ENCODE assay signal across 8 cellular contexts in genomic region chr9:17531642-17532254, GRCh38. TPM values are rescaled to one million over a fixed set of nuclear protein-coding genes. Genes with fewer than 3 reads are reported as not detected.
DNase-seq lines count a peak whose midpoint lies in the region; ATAC-seq and TF ChIP-seq lines count a peak whose summit lies in the region.

No MANE protein-coding gene starts in this region.

- ATAC-seq in GM21423 (IDR thresholded peaks at IDR 0.05; ENCODE audit: unreplicated experiment) (peak; percentile 75), psoas muscle (no peak), GM19023 (IDR thresholded peaks at IDR 0.05; ENCODE audit: unreplicated experiment) (no peak)

- no peaks in the 10 kb centered on the region for H3K27me3 Mint-ChIP-seq in activated CD4-positive, alpha-beta T cell treated with anti-CD3 and anti-CD28 coated beads, Interleukin-2, amount 10 ng/mL, durations not matched to agents 24 days and 14 days

- H3K36me3 Mint-ChIP-seq in activated CD4-positive, alpha-beta T cell treated with anti-CD3 and anti-CD28 coated beads, Interleukin-2, amount 10 ng/mL, durations not matched to agents 24 days and 14 days (ENCODE audit: low read depth), result no peaks in the 10 kb centered on the region

- H3K9me3 ChIP-seq in SK-N-MC (ENCODE audit: low read depth, low read length), result no peaks in the 10 kb centered on the region
- H3K9me3 ChIP-seq in psoas muscle, result no peaks in the 10 kb centered on the region

- intact Hi-C loops in activated CD4-positive, alpha-beta T cell treated with anti-CD3 and anti-CD28 coated beads, Interleukin-2, amount 10 ng/mL, durations not matched to agents 24 days and 14 days (cut with micrococcal nuclease), result loop anchor here (10.0 kb wide), 1 partner anchor 273 kb away; no protein-coding TSS in a partner anchor
- intact Hi-C loops in psoas muscle (cut with DNase I), result loop anchor here (5.0 to 10.0 kb wide), 2 partner anchors 271 to 683 kb away; no protein-coding TSS in a partner anchor

- peak; percentile 67 for DNase-seq in activated CD4-positive, alpha-beta T cell treated with anti-CD3 and anti-CD28 coated beads, Interleukin-2, amount 10 ng/mL, durations not matched to agents 24 days and 14 days
- DNase-seq in activated CD4-positive, alpha-beta T cell treated with anti-CD3 and anti-CD28 coated beads, Interleukin-2, amount 50 U/mL, for 1 hour, result no peak
- peak; percentile 50 for DNase-seq in HT-29 (ENCODE audit: low spot score)
- no peak for DNase-seq in SK-N-MC (ENCODE audit: low read depth, low spot score)
- peak; percentile 56 for DNase-seq in fibroblast of mammary gland (ENCODE audit: low read depth)
- no peak for DNase-seq in psoas muscle

- no peaks in the 10 kb centered on the region for H3K9me3 Mint-ChIP-seq in activated CD4-positive, alpha-beta T cell treated with anti-CD3 and anti-CD28 coated beads, Interleukin-2, amount 10 ng/mL, durations not matched to agents 24 days and 14 days

- no peak overlapping the region for H3K27ac ChIP-seq in SK-N-MC
- no peak overlapping the region for H3K27ac ChIP-seq in psoas muscle

- no peak overlapping the region for H3K27ac Mint-ChIP-seq in activated CD4-positive, alpha-beta T cell treated with anti-CD3 and anti-CD28 coated beads, Interleukin-2, amount 10 ng/mL, durations not matched to agents 24 days and 14 days

- peaks cover 0 to 2% (median 0%) of the 10 kb centered on the region in 3 donors for H3K27me3 ChIP-seq in psoas muscle (ENCODE audit: insufficient read depth in 3 of 3, low read length in 2 of 3)

- H3K9ac ChIP-seq in SK-N-MC (ENCODE audit: insufficient read length), result peak overlapping the region; percentile 39

- TF ChIP-seq CTCF in fibroblast of mammary gland (conservative IDR thresholded peaks at IDR 0.05; ENCODE audit: control insufficient read depth, insufficient read depth, low read depth, low read length) (peak; percentile 70), psoas muscle (IDR thresholded peaks at IDR 0.05) (peak; percentile 42)

- H3K4me3 ChIP-seq in SK-N-MC, result no peak overlapping the region
- no peak overlapping the region for H3K4me3 ChIP-seq in fibroblast of mammary gland (ENCODE audit: control insufficient read depth, low read depth, low read length)
- H3K4me3 ChIP-seq in psoas muscle, result no peak overlapping the region

- WGBS in psoas muscle, 3 donors, result 46 to 50% (median 48%) methylated on average over 10 of the region's 10 CpGs

- H3K36me3 ChIP-seq in SK-N-MC (ENCODE audit: insufficient read depth, low read length), result no peaks in the 10 kb centered on the region
- H3K36me3 ChIP-seq in psoas muscle (ENCODE audit: insufficient read depth in 1 of 2, low read depth in 1 of 2), result no peaks in the 10 kb centered on the region

- no peaks in the 10 kb centered on the region for H3K4me1 ChIP-seq in psoas muscle

- H3K4me3 Mint-ChIP-seq in activated CD4-positive, alpha-beta T cell treated with anti-CD3 and anti-CD28 coated beads, Interleukin-2, amount 10 ng/mL, durations not matched to agents 24 days and 14 days, result no peak overlapping the region

- no peaks in the 10 kb centered on the region for H3K4me1 Mint-ChIP-seq in activated CD4-positive, alpha-beta T cell treated with anti-CD3 and anti-CD28 coated beads, Interleukin-2, amount 10 ng/mL, durations not matched to agents 24 days and 14 days

RNA-seq across cellular contexts. Expression of gene SH3GL2, which starts 47.1 kb away (rescaled TPM):
- total RNA-seq in activated CD4-positive, alpha-beta T cell treated with anti-CD3 and anti-CD28 coated beads, Interleukin-2, amount 10 ng/mL, durations not matched to agents 24 days and 14 days, result not detected in 2 replicates
- total RNA-seq in HT-29 (2014; rRNA removed; shearing (Covaris generic)), result 0.15 and 0.37 TPM in 2 replicates
- not detected for total RNA-seq in psoas muscle
- under 1 TPM in 1 of 3 donors, not detected in 2; 0.08 TPM for polyA plus RNA-seq in psoas muscle

Comparison
In these comparisons a context has a peak if more than half of its experiments do, and no peak if none do; other contexts are left out.
1. DNase-seq: peak in activated CD4-positive, alpha-beta T cell treated with anti-CD3 and anti-CD28 coated beads, Interleukin-2, amount 10 ng/mL, durations not matched to agents 24 days and 14 days (single experiment), HT-29 (single experiment) and fibroblast of mammary gland (single experiment); none in activated CD4-positive, alpha-beta T cell treated with anti-CD3 and anti-CD28 coated beads, Interleukin-2, amount 50 U/mL, for 1 hour (single experiment), SK-N-MC (single experiment) and psoas muscle (0 of 2).